28 cellular contexts compared by ENCODE assay signal in genomic region chr2:236646871-236647270, GRCh38.
"Had no signal": no experiment of that assay in that cellular context is flagged by ENCODE, and none has a peak within 500 bp of the region (broad histone marks: within the 10 kb centered on the region; RNA-seq: fewer than 3 reads in every experiment).

No MANE protein-coding gene starts in this region.

- H3K27me3 ChIP-seq: body of pancreas, colonic mucosa, dorsolateral prefrontal cortex, gastroesophageal sphincter, hepatocyte, left lung, pancreas, testis had no signal

- H3K27me3 Mint-ChIP-seq: type B pancreatic cell had no signal

- H3K4me1 Mint-ChIP-seq: T-helper 17 cell had no signal

- H3K4me3 ChIP-seq: body of pancreas, colonic mucosa, dorsolateral prefrontal cortex, gastroesophageal sphincter, hepatocyte, left lung, lung, pancreas, psoas muscle, testis had no signal

- H3K9me3 ChIP-seq: body of pancreas, colonic mucosa, neutrophil, pancreas, SK-N-SH, testis had no signal

- H3K4me1 ChIP-seq: body of pancreas, colonic mucosa, left lung, pancreas, psoas muscle, testis had no signal

- H3K27ac ChIP-seq: body of pancreas, colonic mucosa, dorsolateral prefrontal cortex, hepatocyte, left lung, neutrophil, pancreas, psoas muscle, testis, WERI-Rb-1 had no signal

- H3K4me3 Mint-ChIP-seq: activated T-cell treated with anti-CD3 and anti-CD28 coated beads, Interleukin-2, amount 50 U/mL, for 72 hours; effector memory CD8-positive, alpha-beta T cell; nephron progenitor cell; T-helper 17 cell; type B pancreatic cell had no signal

- H3K36me3 ChIP-seq: colonic mucosa, gastroesophageal sphincter, left lung, neutrophil, pancreas, WERI-Rb-1 had no signal

- DNase-seq: activated CD4-positive, alpha-beta T cell treated with anti-CD3 and anti-CD28 coated beads for 48 hours; activated CD4-positive, alpha-beta T cell treated with anti-CD3 and anti-CD28 coated beads, Interleukin-2, amount 50 U/mL, for 48 hours; activated naive CD4-positive, alpha-beta T cell; activated T-cell treated with anti-CD3 and anti-CD28 coated beads, Interleukin-2, amount 50 U/mL, for 72 hours; body of pancreas; cerebellar nuclear complex; colonic mucosa; dorsolateral prefrontal cortex; effector memory CD8-positive, alpha-beta T cell; kidney glomerular epithelial cell; left lung; nephron progenitor cell; psoas muscle; SK-N-SH; stimulated activated CD4-positive, alpha-beta T cell treated with anti-CD3 and anti-CD28 coated beads, Interleukin-2, amount 100 ng/mL, for 48 hours; stimulated activated naive CD4-positive, alpha-beta T cell treated with Interleukin-2 at 50 U/mL for 16 hours; T-helper 17 cell; T1000; testis; WERI-Rb-1 had no signal

- ATAC-seq: activated CD4-positive, CD25-positive, alpha-beta regulatory T cell treated with anti-CD3 and anti-CD28 coated beads, Interleukin-2, amount 50 U/mL, for 24 hours; activated naive CD4-positive, alpha-beta T cell treated with anti-CD3 and anti-CD28 coated beads, Interleukin-2, amount 50 U/mL, for 72 hours; activated T-cell treated with anti-CD3 and anti-CD28 coated beads, Interleukin-2, amount 50 U/mL, for 72 hours; body of pancreas; effector memory CD8-positive, alpha-beta T cell; gastroesophageal sphincter; left lung; pancreas; psoas muscle; T-helper 17 cell had no signal

- H3K27ac Mint-ChIP-seq: activated naive CD4-positive, alpha-beta T cell treated with anti-CD3 and anti-CD28 coated beads, Interleukin-2, amount 50 U/mL, for 72 hours; activated T-cell treated with anti-CD3 and anti-CD28 coated beads, Interleukin-2, amount 50 U/mL, for 72 hours; nephron progenitor cell; T-helper 17 cell; type B pancreatic cell had no signal
